ENCODE assay signal across 8 cellular contexts in the genomic region with DNA sequence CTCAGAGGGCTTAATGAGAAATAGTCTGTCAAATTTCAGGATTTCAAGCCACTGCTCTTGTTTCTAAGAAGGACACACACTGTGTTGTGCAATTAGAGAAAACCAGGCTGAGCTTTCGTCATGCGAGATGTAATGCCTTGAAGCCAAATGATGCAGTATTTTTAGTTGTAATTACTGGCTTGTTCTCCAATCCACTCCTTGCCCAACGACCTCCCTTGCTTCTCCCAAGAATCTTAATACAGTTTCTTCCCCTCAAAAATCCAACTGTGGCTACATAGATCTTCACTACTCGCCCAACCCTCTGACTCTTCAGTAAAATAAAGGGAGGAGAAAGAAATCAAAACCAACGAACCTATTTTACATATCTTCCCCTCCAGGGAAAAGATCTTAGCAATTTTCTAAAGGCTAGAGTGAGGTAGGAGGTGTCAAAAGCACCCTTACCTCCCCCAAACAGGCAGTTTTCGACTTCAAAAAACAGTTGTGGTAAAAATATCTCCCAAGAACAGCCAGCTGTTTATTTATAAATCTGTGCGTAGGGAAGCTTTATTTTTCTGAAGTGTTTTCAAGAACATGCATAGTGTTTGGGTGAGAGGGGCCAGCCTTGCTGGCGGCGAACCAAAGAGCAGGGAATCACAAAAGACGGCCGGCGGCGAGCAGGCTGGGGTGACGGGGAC.
A peak's percentile ranks its signal among the peaks of the same experiment; 100 is the strongest.
DNase-seq lines count a peak whose midpoint lies in the region; ATAC-seq lines count a peak whose summit lies in the region.

No MANE protein-coding gene starts in this region.

- H3K36me3 ChIP-seq in neuron (ENCODE audit: insufficient read depth, low read length), result no peaks in the 10 kb centered on the region

- no peak for ATAC-seq in HG03095 (IDR thresholded peaks at IDR 0.05; ENCODE audit: unreplicated experiment)
- no peak for ATAC-seq in HG03039 (IDR thresholded peaks at IDR 0.05; ENCODE audit: unreplicated experiment)

- peak; percentile 23 for DNase-seq in NCI-H82 (lab: John Stamatoyannopoulos, UW)
- DNase-seq in NCI-H82 treated with DMSO at 0.1 percent for 48 hours (lab: John Stamatoyannopoulos, UW; ENCODE audit: unreplicated experiment), result no peak
- DNase-seq in SK-MEL-5 (ENCODE audit: low read depth, low spot score), result peak; percentile 50
- peak; percentile 91 for DNase-seq in fibroblast of peridontal ligament (ENCODE audit: extremely low read depth)
- no peak for DNase-seq in activated CD4-positive, CD25-positive, alpha-beta regulatory T cell (lab: John Stamatoyannopoulos, UW)

- peak overlapping the region; percentile 48 for H3K4me3 ChIP-seq in neuron (ENCODE audit: low read length)

- in situ Hi-C loops in SK-MEL-5 (cut with HindIII; ENCODE audit: low pct_unique_long_range_greater_than_20kb, low sequenced_read_pairs), result no loop called here

- no peaks in the 10 kb centered on the region for H3K27me3 ChIP-seq in neuron (ENCODE audit: insufficient read depth, low read length)

- H3K9me3 ChIP-seq in neuron (ENCODE audit: low read length), result no peaks in the 10 kb centered on the region

- H2AFZ ChIP-seq in neuron (ENCODE audit: low read depth, low read length), result peak overlapping the region; percentile 86

- H3K4me1 ChIP-seq in neuron (ENCODE audit: insufficient read depth, low read length), result peaks cover 20% of the 10 kb centered on the region

Comparison
In these comparisons a context has a peak if more than half of its experiments do, and no peak if none do; other contexts are left out.
1. DNase-seq: peak in NCI-H82 (single experiment), SK-MEL-5 (single experiment) and fibroblast of peridontal ligament (single experiment); none in NCI-H82 treated with DMSO at 0.1 percent for 48 hours (single experiment) and activated CD4-positive, CD25-positive, alpha-beta regulatory T cell (0 of 4).